ENCODE assay signal across 1 cellular context in genomic region chr1:234475166-234475793, GRCh38.
TF ChIP-seq lines count a peak whose summit lies in the region.

No MANE protein-coding gene starts in this region.

TF ChIP-seq in IMR-90, 13 proteins besides CTCF, POLR2A, EP300 and RAD21 (continued from another document):
- no peak for TF ChIP-seq ELK1 (IDR thresholded peaks at IDR 0.05; ENCODE audit: borderline replicate concordance, low read depth, low read length)
- no peak for TF ChIP-seq MAZ (IDR thresholded peaks at IDR 0.05; ENCODE audit: borderline replicate concordance, low read depth, low read length)
- TF ChIP-seq RFX5 (IDR thresholded peaks at IDR 0.05; ENCODE audit: low read depth, low read length), result no peak
